Comparison of ENCODE assay signal across 31 cellular contexts in genomic region chr4:99134586-99134985, GRCh38. TPM values are rescaled to one million over a fixed set of nuclear protein-coding genes. Genes with fewer than 3 reads are reported as not detected.
"Had no signal": no experiment of that assay in that cellular context is flagged by ENCODE, and none has a peak within 500 bp of the region (broad histone marks: within the 10 kb centered on the region; RNA-seq: fewer than 3 reads in every experiment).

No MANE protein-coding gene starts in this region.

- H3K36me3 ChIP-seq: esophagus squamous epithelium, heart left ventricle, left lung, neural progenitor cell, prostate gland, right atrium auricular region, spleen, upper lobe of left lung had no signal

- H3K27ac ChIP-seq: coronary artery, esophagus squamous epithelium, gastroesophageal sphincter, heart left ventricle, hepatocyte, left lung, neural progenitor cell, prostate gland, right atrium auricular region, spleen, testis, tibial artery, upper lobe of left lung had no signal

- ATAC-seq: gastroesophageal sphincter; heart left ventricle; left cardiac atrium; left lung; naive thymus-derived CD4-positive, alpha-beta T cell; sciatic nerve; stimulated activated naive CD8-positive, alpha-beta T cell treated with anti-CD3 and anti-CD28 coated beads, Interleukin-15, Interleukin-2, amounts not matched to agents 100 U/mL and 50 U/mL, for 24 hours had no signal

- H3K27me3 ChIP-seq: esophagus squamous epithelium, gastroesophageal sphincter, heart left ventricle, hepatocyte, left lung, neural progenitor cell, right atrium auricular region, spleen, testis, tibial artery, upper lobe of left lung had no signal

- H3K9me3 ChIP-seq: esophagus squamous epithelium, gastroesophageal sphincter, heart left ventricle, left lung, prostate gland, right atrium auricular region, spleen, testis, tibial artery, upper lobe of left lung had no signal

- H3K4me3 ChIP-seq: coronary artery, esophagus squamous epithelium, gastroesophageal sphincter, heart left ventricle, hepatocyte, left lung, neural progenitor cell, prostate gland, right atrium auricular region, spleen, testis, tibial artery, upper lobe of left lung had no signal

- H3K4me1 ChIP-seq: esophagus squamous epithelium, gastroesophageal sphincter, heart left ventricle, left lung, neural progenitor cell, prostate gland, right atrium auricular region, spleen, testis, upper lobe of left lung had no signal

- DNase-seq: dermis blood vessel endothelial cell; effector memory CD4-positive, alpha-beta T cell; esophagus squamous epithelium; foreskin fibroblast; heart left ventricle; left cardiac atrium; left lung; mesenchymal stem cell; naive thymus-derived CD4-positive, alpha-beta T cell; spleen; stimulated activated CD4-positive, alpha-beta T cell treated with anti-CD3 and anti-CD28 coated beads, Interleukin-4, amount 100 ng/mL, for 4 hours; stimulated activated naive CD8-positive, alpha-beta T cell treated with anti-CD3 and anti-CD28 coated beads, Interleukin-15, Interleukin-2, amounts not matched to agents 100 U/mL and 50 U/mL, for 24 hours; substantia nigra; testis; tibial artery; upper lobe of left lung had no signal

- FAIRE-seq: endothelial cell of umbilical vein, urothelium cell line had no signal

RNA-seq across cellular contexts. Expression of gene ADH4, which starts 9.5 kb away (rescaled TPM):
- total RNA-seq: chondrocyte; dermis blood vessel endothelial cell; endothelial cell of umbilical vein; epithelial cell of proximal tubule; heart left ventricle; kidney epithelial cell; left lung; lung microvascular endothelial cell; mesothelial cell of epicardium; naive thymus-derived CD4-positive, alpha-beta T cell; osteoblast; prostate gland; right atrium auricular region; testis had no signal
- polyA plus RNA-seq: endothelial cell of umbilical vein; naive thymus-derived CD4-positive, alpha-beta T cell had no signal
